Comparison of ENCODE assay signal across 8 cellular contexts in genomic region chr18:28176933-28177827, GRCh38. TPM values are rescaled to one million over a fixed set of nuclear protein-coding genes. Genes with fewer than 3 reads are reported as not detected.
DNase-seq lines count a peak whose midpoint lies in the region; ATAC-seq and TF ChIP-seq lines count a peak whose summit lies in the region.

Gene CDH2, minus strand, starts transcription at chr18:28177130. Its CDS starts 108 bp downstream, at chr18:28177022.

- no peaks in the 10 kb centered on the region for H3K9me3 Mint-ChIP-seq in activated T-helper 17 cell treated with anti-CD3 and anti-CD28 coated beads, Interleukin-2, amount 50 U/mL, for 72 hours
- no peaks in the 10 kb centered on the region for H3K9me3 Mint-ChIP-seq in neural crest cell

- H3K4me1 ChIP-seq in gastroesophageal sphincter = peaks cover 0 to 36% (median 8%) of the 10 kb centered on the region in 3 donors

- no peak for TF ChIP-seq POLR2A in gastroesophageal sphincter (IDR thresholded peaks at IDR 0.05)

- peaks cover 27% of the 10 kb centered on the region for H3K27me3 Mint-ChIP-seq in activated T-helper 17 cell treated with anti-CD3 and anti-CD28 coated beads, Interleukin-2, amount 50 U/mL, for 72 hours
- H3K27me3 Mint-ChIP-seq in neural crest cell (ENCODE audit: low read depth) = peaks cover 10% of the 10 kb centered on the region

- peak within 1 kb of the TSS; percentile 5 to 88 (median 82) for H3K27ac ChIP-seq in gastroesophageal sphincter

- peak within 1 kb of the TSS; percentile 42 to 65 for H3K4me3 ChIP-seq in gastroesophageal sphincter

- no peak for TF ChIP-seq EP300 in gastroesophageal sphincter (IDR thresholded peaks at IDR 0.05)

- peaks cover 12% of the 10 kb centered on the region for H3K36me3 Mint-ChIP-seq in activated T-helper 17 cell treated with anti-CD3 and anti-CD28 coated beads, Interleukin-2, amount 50 U/mL, for 72 hours (ENCODE audit: low read depth)
- H3K36me3 Mint-ChIP-seq in neural crest cell (ENCODE audit: low read depth) = peaks cover 4% of the 10 kb centered on the region

- H3K4me3 Mint-ChIP-seq in activated T-helper 17 cell treated with anti-CD3 and anti-CD28 coated beads, Interleukin-2, amount 50 U/mL, for 72 hours = peak within 1 kb of the TSS; percentile 55
- peak within 1 kb of the TSS; percentile 97 for H3K4me3 Mint-ChIP-seq in neural crest cell

- H3K27me3 ChIP-seq in gastroesophageal sphincter = peaks cover 61% of the 10 kb centered on the region

- ATAC-seq in GM19395 (IDR thresholded peaks at IDR 0.05; ENCODE audit: unreplicated experiment) (peak; percentile 47), gastroesophageal sphincter (peak; percentile 60), HG02571 (IDR thresholded peaks at IDR 0.05; ENCODE audit: unreplicated experiment) (no peak)
- peak; percentile 9 for ATAC-seq in activated T-helper 17 cell treated with anti-CD3 and anti-CD28 coated beads, Interleukin-2, amount 50 U/mL, for 72 hours (replicated peaks)

- WGBS in gastroesophageal sphincter (ENCODE audit: low coverage in 1 of 2), 2 donors = no CpG with 5 or more reads among the region's 108 CpGs

- H3K9me3 ChIP-seq in gastroesophageal sphincter = no peaks in the 10 kb centered on the region

- no peaks in the 10 kb centered on the region for H3K36me3 ChIP-seq in gastroesophageal sphincter

- H3K4me1 Mint-ChIP-seq in activated T-helper 17 cell treated with anti-CD3 and anti-CD28 coated beads, Interleukin-2, amount 50 U/mL, for 72 hours = no peaks in the 10 kb centered on the region
- H3K4me1 Mint-ChIP-seq in neural crest cell = peaks cover 39% of the 10 kb centered on the region

- no peak within 1 kb of the TSS for H3K27ac Mint-ChIP-seq in activated T-helper 17 cell treated with anti-CD3 and anti-CD28 coated beads, Interleukin-2, amount 50 U/mL, for 72 hours
- peak within 1 kb of the TSS; percentile 99 for H3K27ac Mint-ChIP-seq in neural crest cell (ENCODE audit: unreplicated experiment)

- peak; percentile 81 for DNase-seq in AG08395 (ENCODE audit: low spot score)
- peak; percentile 61 for DNase-seq in NCI-H2107 treated with DMSO at 0.1 percent for 48 hours (lab: John Stamatoyannopoulos, UW; ENCODE audit: unreplicated experiment)
- peak; percentile 71 for DNase-seq in neural crest cell (ENCODE audit: low read depth, low spot score)
- DNase-seq in MV-4-11 (lab: John Stamatoyannopoulos, UW) = no peak

- peak in 3 of 4 experiments; percentile 12 to 30 (median 22) for TF ChIP-seq CTCF in gastroesophageal sphincter (IDR thresholded peaks at IDR 0.05)
- TF ChIP-seq CTCF in neural crest cell (conservative IDR thresholded peaks at IDR 0.05) = peak; percentile 52

RNA-seq across cellular contexts. Expression of gene CDH2, which starts in this region (rescaled TPM):
- total RNA-seq in activated T-helper 17 cell treated with anti-CD3 and anti-CD28 coated beads, Interleukin-2, amount 50 U/mL, for 72 hours = under 1 TPM in 1 of 2 donors, not detected in 1; 0.04 TPM
- total RNA-seq in gastroesophageal sphincter (10 to 100 TPM in 3 of 4 donors, 1 to 10 TPM in 1; 9.8 to 52.9 (median 17.8) TPM), neural crest cell (234 and 238 TPM in 2 replicates)

Comparison
In these comparisons a context has a peak if more than half of its experiments do, and no peak if none do; other contexts are left out.
1. RNA of gene CDH2 (total RNA-seq): 234 to 238 TPM in neural crest cell and 9.8 to 52.9 TPM in gastroesophageal sphincter; 0.04 TPM in activated T-helper 17 cell treated with anti-CD3 and anti-CD28 coated beads, Interleukin-2, amount 50 U/mL, for 72 hours; every median in the first group is over 4 times any median in the second.
2. Peak in ATAC-seq in activated T-helper 17 cell treated with anti-CD3 and anti-CD28 coated beads, Interleukin-2, amount 50 U/mL, for 72 hours; RNA of the gene not detected or under 1 TPM.